ENCODE assay signal across 1 cellular context in the genomic region with DNA sequence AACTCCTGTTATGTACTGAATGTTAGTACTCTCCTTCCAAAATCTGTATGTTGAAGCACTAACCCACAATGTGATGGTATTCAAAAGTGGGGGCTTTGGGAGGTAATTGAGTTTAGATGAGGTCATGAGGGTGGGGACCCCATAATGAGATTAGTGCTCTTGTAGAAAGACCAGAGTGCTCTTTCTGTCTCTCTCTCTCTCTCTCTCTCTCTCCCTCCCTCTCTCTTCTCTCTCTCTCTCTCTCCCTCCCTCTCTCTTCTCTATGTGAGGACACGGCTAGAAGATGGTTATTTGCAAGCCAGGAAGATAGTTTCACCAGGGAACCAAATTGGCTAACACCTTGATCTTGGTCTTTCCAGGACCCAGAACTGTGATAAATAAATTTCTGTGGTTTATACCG.
A peak's percentile ranks its signal among the peaks of the same experiment; 100 is the strongest.
TF ChIP-seq lines count a peak whose summit lies in the region.

No MANE protein-coding gene starts in this region.

TF ChIP-seq in HEK293, 187 proteins besides CTCF, POLR2A, EP300 and RAD21:
- TF ChIP-seq ZNF596 (tag by site-specific recombination; IDR thresholded peaks at IDR 0.05) = peak; percentile 93
- no peak for TF ChIP-seq KLF8 (tag by site-specific recombination; IDR thresholded peaks at IDR 0.05)
- TF ChIP-seq ZNF747 (tag by site-specific recombination; IDR thresholded peaks at IDR 0.05) = no peak
